12 cellular contexts compared by ENCODE assay signal in the genomic region with DNA sequence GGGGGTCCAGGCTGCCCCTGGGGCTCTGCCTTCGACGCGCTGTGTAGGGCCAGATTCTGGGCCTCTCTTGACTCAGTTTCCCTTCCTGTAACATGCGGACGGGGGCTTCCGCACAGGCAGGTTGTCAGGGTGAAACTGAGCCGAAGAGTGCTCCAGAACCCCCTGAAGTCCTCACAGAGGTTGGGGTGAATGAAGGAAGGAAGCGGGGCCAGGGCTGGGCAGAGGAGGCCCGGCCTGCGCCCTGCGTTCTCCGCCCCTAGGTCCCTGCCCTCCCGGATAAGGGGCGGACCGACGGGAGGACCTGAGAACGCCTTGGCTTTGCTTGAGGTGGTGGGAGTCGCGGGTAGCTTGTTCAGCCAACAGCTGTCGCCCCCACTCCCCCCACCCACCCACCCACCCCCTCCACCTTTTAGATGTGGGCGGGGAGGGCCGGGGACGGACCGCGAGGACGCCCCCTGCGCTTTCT. TPM values are rescaled to one million over a fixed set of nuclear protein-coding genes. Genes with fewer than 3 reads are reported as not detected.
DNase-seq lines count a peak whose midpoint lies in the region; ATAC-seq, FAIRE-seq and TF ChIP-seq lines count a peak whose summit lies in the region.
"Had no signal": no experiment of that assay in that cellular context is flagged by ENCODE, and none has a peak within 500 bp of the region (broad histone marks: within the 10 kb centered on the region; RNA-seq: fewer than 3 reads in every experiment).

No MANE protein-coding gene starts in this region.

- in situ Hi-C loops in HAP-1 (cut with MboI; ENCODE audit: low sequenced_read_pairs) = no loop called here

- H3K4me1 ChIP-seq in HAP-1 = no peaks in the 10 kb centered on the region

- H3K27me3 ChIP-seq in HAP-1 (ENCODE audit: low read depth) (peaks cover 24% of the 10 kb centered on the region), dorsolateral prefrontal cortex (peaks cover 0 to 98% (median 71%) of the 10 kb centered on the region in 45 donors)

- DNase-seq in AG10803 (ENCODE audit: low read depth) (no peak), HAP-1 (ENCODE audit: low spot score in 2 of 2) (peak in 1 of 2 experiments; percentile 49), dorsolateral prefrontal cortex (peak in 5 of 10 donors; percentile 14 to 26 (median 16)), H54 (ENCODE audit: insufficient read length, low spot score) (no peak), SHP77 (lab: John Stamatoyannopoulos, UW) (no peak)
- no peak for DNase-seq in naive thymus-derived CD8-positive, alpha-beta T cell
- DNase-seq: activated CD4-positive, alpha-beta T cell treated with anti-CD3 and anti-CD28 coated beads, Interleukin-2, amount 50 U/mL, for 48 hours; effector CD8-positive, alpha-beta T cell; NCI-H526 treated with DMSO at 0.1 percent for 48 hours had no signal

- H3K9me3 ChIP-seq in HAP-1 = no peaks in the 10 kb centered on the region

- peak overlapping the region; percentile 39; the same call in 1 of the 2 replicates for H3K4me3 ChIP-seq in AG10803 (ENCODE audit: low read length)
- peak overlapping the region; percentile 13; the same call in 1 of the 2 replicates for H3K4me3 ChIP-seq in HAP-1
- H3K4me3 ChIP-seq in dorsolateral prefrontal cortex = peak overlapping the region in 48 of 59 donors; percentile 5 to 61 (median 38)

- peak overlapping the region in 6 of 10 donors; percentile 4 to 87 (median 48) for H3K4me3 Mint-ChIP-seq in naive thymus-derived CD8-positive, alpha-beta T cell

- no peak overlapping the region for H3K27ac Mint-ChIP-seq in naive thymus-derived CD8-positive, alpha-beta T cell

- H3K27ac ChIP-seq in dorsolateral prefrontal cortex = peak overlapping the region in 7 of 59 donors; percentile 11 to 46 (median 28)

- POLR2A ChIA-PET in naive thymus-derived CD8-positive, alpha-beta T cell (lab: Charles Lee) = no interaction called here

- no peak for TF ChIP-seq POLR2A in H54 (IDR thresholded peaks at IDR 0.05; ENCODE audit: low read depth, low read length)

- intact Hi-C loops in dorsolateral prefrontal cortex (cut with DNase I) = loop anchor here in 1 of 2 donors (10.0 kb wide), 2 partner anchors 475 to 535 kb away; no protein-coding TSS in a partner anchor

- H3K36me3 Mint-ChIP-seq in naive thymus-derived CD8-positive, alpha-beta T cell = peaks cover 0 to 2% (median 0%) of the 10 kb centered on the region in 3 donors

- peak in 1 of 2 donors; percentile 33 for ATAC-seq in naive thymus-derived CD8-positive, alpha-beta T cell
- ATAC-seq in HG03432 (IDR thresholded peaks at IDR 0.05; ENCODE audit: unreplicated experiment) (no peak), HG03469 (IDR thresholded peaks at IDR 0.05; ENCODE audit: unreplicated experiment) (no peak)

- H3K9me3 Mint-ChIP-seq in naive thymus-derived CD8-positive, alpha-beta T cell = no peaks in the 10 kb centered on the region

- H3K27me3 Mint-ChIP-seq in naive thymus-derived CD8-positive, alpha-beta T cell = peaks cover 2 to 56% (median 19%) of the 10 kb centered on the region in 5 donors

- H3K36me3 ChIP-seq in HAP-1 (replicated peaks) = no peaks in the 10 kb centered on the region

- H3K4me1 Mint-ChIP-seq in naive thymus-derived CD8-positive, alpha-beta T cell = peaks cover 3 to 21% (median 15%) of the 10 kb centered on the region in 4 donors

- FAIRE-seq in H54 (lab: Jason Lieb, UNC) = no peak

- TF ChIP-seq CTCF in AG10803 (conservative IDR thresholded peaks at IDR 0.05; ENCODE audit: low read length) = no peak
- no peak for TF ChIP-seq CTCF in dorsolateral prefrontal cortex (IDR thresholded peaks at IDR 0.05 in 54 of 56, conservative IDR thresholded peaks at IDR 0.05 in 2 of 56; ENCODE audit: low read depth in 1 of 56, partially characterized antibody in 56 of 56)

RNA-seq across cellular contexts. Expression of a gene that starts 0.6 kb away (rescaled TPM):
- 1 to 10 TPM; 1.9 to 7.2 (median 3.7) TPM for total RNA-seq in dorsolateral prefrontal cortex
- not detected for total RNA-seq in naive thymus-derived CD8-positive, alpha-beta T cell
- polyA plus RNA-seq in naive thymus-derived CD8-positive, alpha-beta T cell = not detected
- total RNA-seq: myocyte had no signal
